In genomic region chr3:242986-243706, GRCh38 we compare ENCODE assay signal across 14 cellular contexts. TPM values are rescaled to one million over a fixed set of nuclear protein-coding genes. Genes with fewer than 3 reads are reported as not detected.
DNase-seq lines count a peak whose midpoint lies in the region; ATAC-seq and TF ChIP-seq lines count a peak whose summit lies in the region.
"Had no signal": no experiment of that assay in that cellular context is flagged by ENCODE, and none has a peak within 500 bp of the region (broad histone marks: within the 10 kb centered on the region; RNA-seq: fewer than 3 reads in every experiment).

No MANE protein-coding gene starts in this region.

- DNase-seq in Calu3 (peak; percentile 1), NCI-H1092 treated with DMSO at 0.1 percent for 48 hours (lab: John Stamatoyannopoulos, UW) (peak; percentile 0), choroid plexus epithelial cell (ENCODE audit: low read depth) (peak; percentile 10), omental fat pad (ENCODE audit: low spot score) (no peak), NOMO-1 (lab: John Stamatoyannopoulos, UW; ENCODE audit: unreplicated experiment in 2 of 2) (no peak), H7 (no peak), mucosa of gallbladder (ENCODE audit: low spot score) (no peak)
- DNase-seq: colonic mucosa; glutamatergic neuron; NK-92 treated with Interleukin-12 subunit alpha and Interleukin-12 subunit beta, amount 100 ng/mL, for 24 hours; ovary; stimulated activated CD4-positive, alpha-beta T cell treated with anti-CD3 and anti-CD28 coated beads, Interleukin-4, amount 100 ng/mL, for 4 hours; T-cell had no signal

- peaks cover 7% of the 10 kb centered on the region for H3K4me1 Mint-ChIP-seq in Calu3 (ENCODE audit: low read depth, unreplicated experiment)
- H3K4me1 Mint-ChIP-seq: T-cell had no signal

- no peak overlapping the region for H3K27ac Mint-ChIP-seq in Calu3 (ENCODE audit: unreplicated experiment)
- H3K27ac Mint-ChIP-seq: T-cell had no signal

- no peaks in the 10 kb centered on the region for H3K36me3 ChIP-seq in H7 (replicated peaks; ENCODE audit: control insufficient read depth, insufficient read depth, low read length)
- H3K36me3 ChIP-seq: colonic mucosa, ovary had no signal

- H3K27me3 Mint-ChIP-seq in Calu3 (ENCODE audit: unreplicated experiment): no peaks in the 10 kb centered on the region

- TF ChIP-seq CTCF in Calu3 (IDR thresholded peaks at IDR 0.05; ENCODE audit: unreplicated experiment) (no peak), choroid plexus epithelial cell (conservative IDR thresholded peaks at IDR 0.05; ENCODE audit: low read depth, low read length) (no peak), omental fat pad (IDR thresholded peaks at IDR 0.05) (no peak)

- no peak overlapping the region for H3K4me3 ChIP-seq in choroid plexus epithelial cell (ENCODE audit: low read depth, low read length)
- no peak overlapping the region for H3K4me3 ChIP-seq in H7 (ENCODE audit: insufficient read depth, low read depth, low read length)
- H3K4me3 ChIP-seq: colonic mucosa, lung, ovary had no signal

- H3K36me3 Mint-ChIP-seq in Calu3 (ENCODE audit: insufficient read depth, unreplicated experiment): no peaks in the 10 kb centered on the region
- H3K36me3 Mint-ChIP-seq: T-cell had no signal

- no peaks in the 10 kb centered on the region for H3K9me3 Mint-ChIP-seq in Calu3 (ENCODE audit: low read depth, unreplicated experiment)

- H3K27me3 ChIP-seq in H7 (ENCODE audit: control insufficient read depth, insufficient read depth, low read length): no peaks in the 10 kb centered on the region
- H3K27me3 ChIP-seq: colonic mucosa, ovary had no signal

- CTCF ChIA-PET in Calu3 (lab: Charles Lee): no interaction called here

- H3K4me3 Mint-ChIP-seq in Calu3 (ENCODE audit: low read depth, unreplicated experiment): no peak overlapping the region
- H3K4me3 Mint-ChIP-seq: T-cell had no signal

- intact Hi-C loops in Calu3 (cut with micrococcal nuclease; ENCODE audit: unreplicated experiment): no loop called here

- BruUV-seq in Calu3 (replicated peaks; lab: Mats Ljungman, UMichigan): no TSS peak

- ATAC-seq in omental fat pad (ENCODE audit: low FRiP score): peak; percentile 80
- ATAC-seq: T-cell had no signal

RNA-seq across cellular contexts. Expression of gene CHL1, which starts 46.6 kb away (rescaled TPM):
- total RNA-seq in Calu3 (2022): 0.73 and 1.0 TPM in 2 replicates
- total RNA-seq in omental fat pad: 10 to 100 TPM; 18.7 to 64.2 (median 42.1) TPM
- 0.28 TPM in 1 of 2 replicates, not detected in the other for total RNA-seq in H7 (2014; rRNA removed; shearing (Covaris generic))
- 17.9 TPM for total RNA-seq in mucosa of gallbladder

Comparison
In these comparisons a context has a peak if more than half of its experiments do, and no peak if none do; other contexts are left out.
1. DNase-seq: peak in Calu3 (single experiment), NCI-H1092 treated with DMSO at 0.1 percent for 48 hours (single experiment) and choroid plexus epithelial cell (single experiment); none in omental fat pad (single experiment), NOMO-1 (0 of 2), H7 (single experiment) and mucosa of gallbladder (single experiment).